15 cellular contexts compared by ENCODE assay signal in genomic region chr2:53856272-53856671, GRCh38. TPM values are rescaled to one million over a fixed set of nuclear protein-coding genes. Genes with fewer than 3 reads are reported as not detected.
A peak's percentile ranks its signal among the peaks of the same experiment; 100 is the strongest.
DNase-seq lines count a peak whose midpoint lies in the region; TF ChIP-seq lines count a peak whose summit lies in the region.
"Had no signal": no experiment of that assay in that cellular context is flagged by ENCODE, and none has a peak within 500 bp of the region (broad histone marks: within the 10 kb centered on the region; RNA-seq: fewer than 3 reads in every experiment).

No MANE protein-coding gene starts in this region.

- H3K27ac ChIP-seq in caudate nucleus (ENCODE audit: low read depth, low read length) (peak overlapping the region; percentile 18), layer of hippocampus (ENCODE audit: low read depth, low read length) (peak overlapping the region; percentile 5)
- H3K27ac ChIP-seq: 22Rv1, GM23248 had no signal

- no peaks in the 10 kb centered on the region for H3K9me3 Mint-ChIP-seq in progenitor cell of endocrine pancreas (ENCODE audit: low read depth)
- H3K9me3 Mint-ChIP-seq: CD14-positive monocyte; CD8-positive, alpha-beta T cell; IgD-negative memory B cell had no signal

- H3K27me3 Mint-ChIP-seq in progenitor cell of endocrine pancreas = no peaks in the 10 kb centered on the region
- H3K27me3 Mint-ChIP-seq: IgD-negative memory B cell had no signal

- H3K4me3 Mint-ChIP-seq in progenitor cell of endocrine pancreas (ENCODE audit: low read depth) = no peak overlapping the region
- H3K4me3 Mint-ChIP-seq: CD14-positive monocyte; CD8-positive, alpha-beta T cell; IgD-negative memory B cell had no signal

- no peaks in the 10 kb centered on the region for H3K4me1 Mint-ChIP-seq in progenitor cell of endocrine pancreas (ENCODE audit: low read depth)
- H3K4me1 Mint-ChIP-seq: CD14-positive monocyte, IgD-negative memory B cell had no signal

- H3K27ac Mint-ChIP-seq in progenitor cell of endocrine pancreas = peak overlapping the region; percentile 23
- H3K27ac Mint-ChIP-seq: CD14-positive monocyte had no signal

- no peak for TF ChIP-seq CTCF in progenitor cell of endocrine pancreas (IDR thresholded peaks at IDR 0.05; ENCODE audit: unreplicated experiment)

- H3K27me3 ChIP-seq in layer of hippocampus (ENCODE audit: control insufficient read depth, insufficient read depth, low read length) = no peaks in the 10 kb centered on the region

- H3K36me3 Mint-ChIP-seq in progenitor cell of endocrine pancreas (ENCODE audit: insufficient read depth) = peaks cover 31% of the 10 kb centered on the region

- DNase-seq in DMS 273 (lab: John Stamatoyannopoulos, UW; ENCODE audit: unreplicated experiment) = peak; percentile 14
- no peak for DNase-seq in DMS 273 treated with DMSO at 0.1 percent for 48 hours (lab: John Stamatoyannopoulos, UW)
- DNase-seq in caudate nucleus (lab: John Stamatoyannopoulos, UW) = peak in 1 of 61 donors; percentile 26
- no peak for DNase-seq in progenitor cell of endocrine pancreas (ENCODE audit: low spot score, unreplicated experiment)
- DNase-seq in GDM1 (lab: John Stamatoyannopoulos, UW) = no peak
- DNase-seq in NCI-H1048 (lab: John Stamatoyannopoulos, UW) = no peak
- DNase-seq: CD8-positive, alpha-beta T cell; COR-L47; DMS53; GM23248; H7 had no signal

RNA-seq across cellular contexts. Expression of gene GPR75, which starts 3.5 kb away (rescaled TPM):
- total RNA-seq in progenitor cell of endocrine pancreas = 3.9 and 4.4 TPM in 2 replicates
